ENCODE assay signal across 18 cellular contexts in the genomic region with DNA sequence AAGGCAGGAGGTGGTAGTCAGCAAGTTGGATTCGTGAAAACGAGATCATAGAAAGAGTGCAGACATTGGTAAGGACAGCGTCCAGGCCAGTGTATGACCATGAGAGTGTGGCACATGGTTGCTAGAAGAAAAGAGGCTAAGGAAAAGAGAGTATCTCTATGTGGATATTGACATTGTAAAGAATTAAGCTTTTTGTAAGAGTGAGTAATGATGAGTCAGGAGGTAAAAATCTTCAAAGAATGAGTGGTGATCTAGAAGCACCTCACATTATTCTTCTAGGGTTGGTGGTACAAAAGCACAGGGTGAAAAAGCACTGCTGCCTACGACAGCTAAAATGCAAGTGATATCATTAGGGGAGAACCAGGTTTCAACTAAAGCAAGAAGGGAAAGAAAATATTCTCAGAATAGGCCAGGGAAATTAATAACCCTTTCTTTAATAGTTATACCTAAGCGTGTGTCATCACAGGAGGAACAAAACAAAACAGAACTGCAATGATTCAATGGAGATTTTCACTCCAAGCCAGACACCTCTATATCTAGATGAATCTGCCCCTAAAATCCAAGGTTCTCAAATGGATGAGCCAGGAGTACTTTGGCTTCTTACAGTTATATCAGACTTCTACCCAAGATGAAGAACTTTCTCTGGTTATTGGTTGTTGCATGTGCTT.
DNase-seq lines count a peak whose midpoint lies in the region; ATAC-seq and FAIRE-seq lines count a peak whose summit lies in the region.
"Had no signal": no experiment of that assay in that cellular context is flagged by ENCODE, and none has a peak within 500 bp of the region (broad histone marks: within the 10 kb centered on the region; RNA-seq: fewer than 3 reads in every experiment).

No MANE protein-coding gene starts in this region.

- peak; percentile 57 for ATAC-seq in esophagus mucosa
- ATAC-seq: activated T-cell treated with anti-CD3 and anti-CD28 coated beads, Interleukin-2, amount 50 U/mL, for 72 hours; natural killer cell; Right ventricle myocardium inferior had no signal

- no peak overlapping the region for H3K4me3 ChIP-seq in skeletal muscle cell (ENCODE audit: low read depth, low read length)
- H3K4me3 ChIP-seq: skin epidermis had no signal

- DNase-seq in ELR (ENCODE audit: low read depth) = peak; percentile 83
- peak; percentile 77 for DNase-seq in RCC 7860 (ENCODE audit: low spot score)
- peak; percentile 52 for DNase-seq in skeletal muscle cell (ENCODE audit: low read depth)
- DNase-seq in NCI-H526 (lab: John Stamatoyannopoulos, UW) = no peak
- no peak for DNase-seq in CD1c-positive myeloid dendritic cell (ENCODE audit: extremely low spot score)
- DNase-seq in SW480 (ENCODE audit: low spot score) = no peak
- no peak for DNase-seq in HT-29 (ENCODE audit: low spot score)
- DNase-seq: activated CD4-positive, alpha-beta T cell treated with anti-CD3 and anti-CD28 coated beads, Interleukin-2, amount 50 U/mL, for 4 hours; activated T-cell treated with anti-CD3 and anti-CD28 coated beads, Interleukin-2, amount 50 U/mL, for 72 hours; aorta; effector CD8-positive, alpha-beta T cell; hippocampal formation; natural killer cell; NCI-H1436; NCI-H524 treated with DMSO at 0.1 percent for 48 hours had no signal

- peak; percentile 65 for FAIRE-seq in RCC 7860 (lab: Jason Lieb, UNC)

Comparison
In these comparisons a context has a peak if more than half of its experiments do, and no peak if none do; other contexts are left out.
1. DNase-seq: peak in ELR (single experiment), RCC 7860 (single experiment) and skeletal muscle cell (single experiment); none in NCI-H526 (0 of 2), CD1c-positive myeloid dendritic cell (single experiment), SW480 (single experiment) and HT-29 (single experiment).